ENCODE assay signal across 14 cellular contexts in the genomic region with DNA sequence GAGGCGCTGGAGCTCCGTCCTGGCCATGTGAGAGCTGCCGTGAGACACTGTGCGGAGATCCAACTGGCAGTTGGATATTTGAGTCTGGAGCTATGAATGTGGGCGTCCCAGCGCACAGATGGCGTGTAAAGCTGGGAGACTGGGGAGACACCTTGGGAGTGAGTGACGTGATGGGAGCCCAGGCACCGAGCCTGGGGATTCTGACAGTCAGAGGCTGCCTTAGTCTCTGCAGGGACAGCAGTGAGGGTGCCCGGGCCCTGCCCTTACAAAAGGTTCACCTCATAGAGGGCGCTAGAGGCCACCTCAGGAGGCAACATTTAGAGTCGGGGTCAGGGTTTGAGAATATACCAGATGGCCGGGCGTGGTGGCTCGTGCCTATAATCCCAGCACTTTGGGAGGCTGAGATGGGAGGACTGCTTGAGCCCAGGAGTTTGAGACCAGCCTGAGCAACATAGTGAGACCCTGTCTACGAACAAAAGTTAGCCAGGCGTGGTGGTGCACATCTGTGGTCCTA.
DNase-seq lines count a peak whose midpoint lies in the region; ATAC-seq and TF ChIP-seq lines count a peak whose summit lies in the region.
"Had no signal": no experiment of that assay in that cellular context is flagged by ENCODE, and none has a peak within 500 bp of the region (broad histone marks: within the 10 kb centered on the region; RNA-seq: fewer than 3 reads in every experiment).

No MANE protein-coding gene starts in this region.

- no peak for ATAC-seq in HG03039 (IDR thresholded peaks at IDR 0.05; ENCODE audit: unreplicated experiment)
- no peak for ATAC-seq in esophagus mucosa
- ATAC-seq: left lung had no signal

- no peaks in the 10 kb centered on the region for H3K36me3 ChIP-seq in BLaER1 treated with 17β-estradiol and CSF1 and Interleukin-3, amounts not matched to agents 10 nM and 100 nM
- H3K36me3 ChIP-seq in H7 (replicated peaks; ENCODE audit: control insufficient read depth, insufficient read depth, low read length): no peaks in the 10 kb centered on the region
- no peaks in the 10 kb centered on the region for H3K36me3 ChIP-seq in WERI-Rb-1
- H3K36me3 ChIP-seq: left lung had no signal

- no peak overlapping the region for H3K27ac ChIP-seq in BLaER1 treated with 17β-estradiol and CSF1 and Interleukin-3, amounts not matched to agents 10 nM and 100 nM
- H3K27ac ChIP-seq in WERI-Rb-1: peak overlapping the region; percentile 82
- H3K27ac ChIP-seq: left lung had no signal

- H3K4me1 ChIP-seq in BLaER1 treated with 17β-estradiol and CSF1 and Interleukin-3, amounts not matched to agents 10 nM and 100 nM: peaks cover 0 to 82% (median 62%) of the 10 kb centered on the region in 10 experiments; a peak in 17 of 20 replicates

- no peaks in the 10 kb centered on the region for H3K9me3 Mint-ChIP-seq in mesothelial cell of epicardium

- peaks cover 40% of the 10 kb centered on the region for H3K4me1 Mint-ChIP-seq in mesothelial cell of epicardium

- in situ Hi-C loops in KBM-7 (cut with MboI; ENCODE audit: low pct_unique_long_range_greater_than_20kb, low sequenced_read_pairs): no loop called here

- H3K36me3 Mint-ChIP-seq in mesothelial cell of epicardium: no peaks in the 10 kb centered on the region

- H3K4me3 Mint-ChIP-seq in mesothelial cell of epicardium: no peak overlapping the region
- H3K4me3 Mint-ChIP-seq: stimulated activated naive CD8-positive, alpha-beta T cell treated with anti-CD3 and anti-CD28 coated beads, Interleukin-15, Interleukin-2, amounts not matched to agents 100 ng/mL and 50 ng/mL, for 24 hours had no signal

- no peaks in the 10 kb centered on the region for H3K27me3 Mint-ChIP-seq in mesothelial cell of epicardium (ENCODE audit: low read depth)
- H3K27me3 Mint-ChIP-seq: stimulated activated naive CD8-positive, alpha-beta T cell treated with anti-CD3 and anti-CD28 coated beads, Interleukin-15, Interleukin-2, amounts not matched to agents 100 ng/mL and 50 ng/mL, for 24 hours had no signal

- 0 out of 22 replicates have a peak, but pooled peaks cover 0 to 5% (median 0%) of the 10 kb centered on the region in 11 experiments for H3K27me3 ChIP-seq in BLaER1 treated with 17β-estradiol and CSF1 and Interleukin-3, amounts not matched to agents 10 nM and 100 nM
- H3K27me3 ChIP-seq in H7 (ENCODE audit: control insufficient read depth, insufficient read depth, low read length): no peaks in the 10 kb centered on the region
- H3K27me3 ChIP-seq in WERI-Rb-1 (ENCODE audit: insufficient read depth, low read depth, severe bottlenecking): no peaks in the 10 kb centered on the region
- H3K27me3 ChIP-seq: left lung had no signal

- peaks cover 2 to 5% (median 4%) of the 10 kb centered on the region in 11 experiments; a peak in 19 of 22 replicates for H3K9me3 ChIP-seq in BLaER1 treated with 17β-estradiol and CSF1 and Interleukin-3, amounts not matched to agents 10 nM and 100 nM (replicated peaks in 1 of 11)
- no peaks in the 10 kb centered on the region for H3K9me3 ChIP-seq in WERI-Rb-1 (ENCODE audit: severe bottlenecking)
- H3K9me3 ChIP-seq: left lung had no signal

- H4K20me1 ChIP-seq in BLaER1 treated with 17β-estradiol and CSF1 and Interleukin-3, amounts not matched to agents 10 nM and 100 nM: peaks cover 0 to 12% (median 0%) of the 10 kb centered on the region in 11 experiments; a peak in 4 of 22 replicates

- 0 out of 22 replicates have a peak overlapping the region, but pooled peaks of 1 of the 11 experiments have one; percentile 19 for H3K9ac ChIP-seq in BLaER1 treated with 17β-estradiol and CSF1 and Interleukin-3, amounts not matched to agents 10 nM and 100 nM

- no peak overlapping the region for H3K4me3 ChIP-seq in BLaER1 treated with 17β-estradiol and CSF1 and Interleukin-3, amounts not matched to agents 10 nM and 100 nM
- no peak overlapping the region for H3K4me3 ChIP-seq in H7 (ENCODE audit: insufficient read depth, low read depth, low read length)
- H3K4me3 ChIP-seq in WERI-Rb-1 (ENCODE audit: low read depth, low read length): no peak overlapping the region
- H3K4me3 ChIP-seq: left lung had no signal

- H3K4me2 ChIP-seq in BLaER1 treated with 17β-estradiol and CSF1 and Interleukin-3, amounts not matched to agents 10 nM and 100 nM: peak overlapping the region in 10 of 11 experiments; percentile 1 to 70 (median 36); a peak in 13 of 22 replicates

- no peak overlapping the region for H3K27ac Mint-ChIP-seq in mesothelial cell of epicardium
- H3K27ac Mint-ChIP-seq: stimulated activated naive CD8-positive, alpha-beta T cell treated with anti-CD3 and anti-CD28 coated beads, Interleukin-15, Interleukin-2, amounts not matched to agents 100 ng/mL and 50 ng/mL, for 24 hours had no signal

- peak; percentile 47 for TF ChIP-seq CTCF in WERI-Rb-1 (IDR thresholded peaks at IDR 0.05; ENCODE audit: low read depth, low read length)
- TF ChIP-seq CTCF in mesothelial cell of epicardium (IDR thresholded peaks at IDR 0.05; ENCODE audit: unreplicated experiment): no peak

- DNase-seq in H7: peak; percentile 71
- DNase-seq in WERI-Rb-1: peak; percentile 77
- peak; percentile 16 to 29 for DNase-seq in mesothelial cell of epicardium (ENCODE audit: low spot score in 2 of 2, unreplicated experiment in 2 of 2)
- no peak for DNase-seq in KBM-7
- no peak for DNase-seq in NCI-H2227 treated with DMSO at 0.1 percent for 48 hours (lab: John Stamatoyannopoulos, UW)
- DNase-seq: activated CD4-positive, alpha-beta T cell treated with anti-CD3 and anti-CD28 coated beads, Interleukin-2, amount 50 U/mL, for 48 hours; Calu3; effector memory CD4-positive, alpha-beta T cell; NCI-H345 had no signal

Comparison
In these comparisons a context has a peak if more than half of its experiments do, and no peak if none do; other contexts are left out.
1. DNase-seq: peak in H7 (single experiment), WERI-Rb-1 (single experiment) and mesothelial cell of epicardium (2 of 2); none in KBM-7 (single experiment) and NCI-H2227 treated with DMSO at 0.1 percent for 48 hours (single experiment).